Comparison of ENCODE assay signal across 8 cellular contexts in the genomic region with DNA sequence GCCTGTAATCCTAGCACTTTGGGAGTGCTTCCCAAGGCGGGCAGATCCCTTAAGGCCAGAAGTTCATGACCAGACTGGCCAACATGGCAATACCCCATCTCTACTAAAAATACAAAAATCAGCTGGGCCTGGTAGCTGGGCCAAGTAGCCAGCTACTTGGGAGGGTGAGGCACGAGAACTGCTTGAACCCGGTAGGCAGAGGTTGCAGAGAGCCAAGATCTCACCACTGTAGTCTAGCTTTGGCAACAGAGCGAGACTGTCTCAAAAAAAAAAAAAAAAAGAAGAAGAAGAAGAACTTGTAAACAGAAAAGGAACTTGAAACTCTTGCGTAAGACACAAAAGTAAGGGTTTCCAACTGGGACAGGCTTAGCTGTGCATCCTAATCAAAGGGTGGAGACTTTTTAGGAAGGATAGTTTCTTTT. TPM values are rescaled to one million over a fixed set of nuclear protein-coding genes. Genes with fewer than 3 reads are reported as not detected.
A peak's percentile ranks its signal among the peaks of the same experiment; 100 is the strongest.
DNase-seq lines count a peak whose midpoint lies in the region; ATAC-seq and TF ChIP-seq lines count a peak whose summit lies in the region.
"Had no signal": no experiment of that assay in that cellular context is flagged by ENCODE, and none has a peak within 500 bp of the region (broad histone marks: within the 10 kb centered on the region; RNA-seq: fewer than 3 reads in every experiment).

No MANE protein-coding gene starts in this region.

- H3K27me3 ChIP-seq in adipocyte (replicated peaks; ENCODE audit: control insufficient read depth, insufficient read depth, low read length) (no peaks in the 10 kb centered on the region), tibial artery (no peaks in the 10 kb centered on the region)

- H3K27ac ChIP-seq in tibial artery: peak overlapping the region; percentile 31 to 75

- H3K4me1 ChIP-seq in adipocyte (ENCODE audit: control insufficient read depth, insufficient read depth, low read length) (peaks cover 35% of the 10 kb centered on the region), tibial artery (peaks cover 0 to 39% (median 15%) of the 10 kb centered on the region in 4 donors)

- H3K27ac Mint-ChIP-seq in T-cell: no peak overlapping the region
- H3K27ac Mint-ChIP-seq in endothelial cell (ENCODE audit: unreplicated experiment): no peak overlapping the region

- H3K4me3 ChIP-seq in adipocyte (ENCODE audit: low read length) (peak overlapping the region; percentile 67), tibial artery (no peak overlapping the region)

- H3K36me3 Mint-ChIP-seq in T-cell: peaks cover 7% of the 10 kb centered on the region
- H3K36me3 Mint-ChIP-seq in endothelial cell (ENCODE audit: low read depth, unreplicated experiment): peaks cover 7% of the 10 kb centered on the region

- peak; percentile 50 for ATAC-seq in HG02759 (IDR thresholded peaks at IDR 0.05; ENCODE audit: unreplicated experiment)
- ATAC-seq in left lobe of liver: peak; percentile 66
- ATAC-seq in T-cell (replicated peaks in 1 of 4): no peak
- ATAC-seq in GM19397 (IDR thresholded peaks at IDR 0.05; ENCODE audit: unreplicated experiment): no peak

- H3K9me3 Mint-ChIP-seq in T-cell: peaks cover 7 to 10% (median 8%) of the 10 kb centered on the region in 3 donors
- no peaks in the 10 kb centered on the region for H3K9me3 Mint-ChIP-seq in endothelial cell (ENCODE audit: unreplicated experiment)

- H3K9me3 ChIP-seq in adipocyte (ENCODE audit: control insufficient read depth, low read length) (no peaks in the 10 kb centered on the region), tibial artery (no peaks in the 10 kb centered on the region)

- peak; percentile 76 for DNase-seq in adipocyte (ENCODE audit: low read depth)
- no peak for DNase-seq in left lobe of liver (ENCODE audit: low spot score)
- DNase-seq in tibial artery: peak; percentile 33 to 76
- DNase-seq in T-cell: no peak
- no peak for DNase-seq in endothelial cell (ENCODE audit: low spot score)
- DNase-seq: NCI-H146 had no signal

- H3K4me1 Mint-ChIP-seq in T-cell (peaks cover 14 to 47% (median 19%) of the 10 kb centered on the region in 3 donors), endothelial cell (ENCODE audit: unreplicated experiment) (peaks cover 12% of the 10 kb centered on the region)

- intact Hi-C loops in tibial artery (cut with DNase I; ENCODE audit: low total_unique reads): no loop called here

- CTCF ChIA-PET in T-cell (lab: Charles Lee): interaction anchor here in 1 of 2 donors (0.7 kb wide), 2 partner anchors 91 to 99 kb away, joined by 3 to 7 read pairs; no protein-coding TSS in a partner anchor

- no peak for TF ChIP-seq CTCF in tibial artery (IDR thresholded peaks at IDR 0.05)
- TF ChIP-seq CTCF in endothelial cell (IDR thresholded peaks at IDR 0.05; ENCODE audit: unreplicated experiment): no peak

- POLR2A ChIA-PET in T-cell (lab: Charles Lee): interaction anchor here (0.7 kb wide), 2 partner anchors 46 to 1047 kb away, joined by 5 to 9 read pairs; no protein-coding TSS in a partner anchor

- peak overlapping the region; percentile 76 for H3K9ac ChIP-seq in adipocyte (ENCODE audit: low read length)

- H3K27me3 Mint-ChIP-seq in T-cell (no peaks in the 10 kb centered on the region), endothelial cell (ENCODE audit: unreplicated experiment) (peaks cover 8% of the 10 kb centered on the region)

- H3K4me3 Mint-ChIP-seq in T-cell: no peak overlapping the region
- H3K4me3 Mint-ChIP-seq in endothelial cell (ENCODE audit: unreplicated experiment): no peak overlapping the region

- H3K36me3 ChIP-seq in adipocyte (ENCODE audit: control insufficient read depth, insufficient read depth, low read length, severe bottlenecking) (no peaks in the 10 kb centered on the region), tibial artery (no peaks in the 10 kb centered on the region)

RNA-seq across cellular contexts. Expression of a gene that starts 5.6 kb away (rescaled TPM):
- total RNA-seq in left lobe of liver: 6.0 TPM
- 10 to 100 TPM in 1 of 5 donors, 1 to 10 TPM in 4; 6.4 to 13.9 (median 6.8) TPM for total RNA-seq in T-cell
- 0.80 TPM for total RNA-seq in endothelial cell (ENCODE audit: unreplicated experiment)

RNA-seq across cellular contexts. Expression of a gene that starts 31.6 kb away (rescaled TPM):
- total RNA-seq in left lobe of liver (8.7 TPM), T-cell (1 to 10 TPM; 2.3 to 4.4 (median 3.9) TPM), endothelial cell (ENCODE audit: unreplicated experiment) (16.8 TPM)

RNA-seq across cellular contexts. Expression of a gene that starts 44.7 kb away (rescaled TPM):
- 53.8 TPM for total RNA-seq in left lobe of liver
- 10 to 100 TPM; 23.2 to 38.2 (median 33.6) TPM for total RNA-seq in T-cell
- 84.2 TPM for total RNA-seq in endothelial cell (ENCODE audit: unreplicated experiment)

Comparison
In these comparisons a context has a peak if more than half of its experiments do, and no peak if none do; other contexts are left out.
1. ATAC-seq: peak in HG02759 (single experiment) and left lobe of liver (single experiment); none in T-cell (0 of 4) and GM19397 (single experiment).
2. DNase-seq: peak in adipocyte (single experiment) and tibial artery (2 of 2); none in left lobe of liver (single experiment), T-cell (0 of 34) and endothelial cell (single experiment).